11 cellular contexts compared by ENCODE assay signal in genomic region chr22:35739642-35740041, GRCh38. TPM values are rescaled to one million over a fixed set of nuclear protein-coding genes. Genes with fewer than 3 reads are reported as not detected.
DNase-seq lines count a peak whose midpoint lies in the region; TF ChIP-seq lines count a peak whose summit lies in the region.
"Had no signal": no experiment of that assay in that cellular context is flagged by ENCODE, and none has a peak within 500 bp of the region (broad histone marks: within the 10 kb centered on the region; RNA-seq: fewer than 3 reads in every experiment).

No MANE protein-coding gene starts in this region.

- H3K4me1 ChIP-seq in DOHH2 (ENCODE audit: control insufficient read depth, low read length) = peaks cover 20% of the 10 kb centered on the region
- H3K4me1 ChIP-seq in neural progenitor cell = peaks cover 7% of the 10 kb centered on the region
- H3K4me1 ChIP-seq in MM.1S (ENCODE audit: low read length) = no peaks in the 10 kb centered on the region

- DNase-seq in M059J (ENCODE audit: low read depth) (peak; percentile 10), endothelial cell (ENCODE audit: low spot score) (no peak), neural progenitor cell (ENCODE audit: low spot score) (peak; percentile 44), MM.1S (no peak), globus pallidus (ENCODE audit: low spot score) (no peak), NCI-H2196 (lab: John Stamatoyannopoulos, UW; ENCODE audit: unreplicated experiment) (no peak)
- DNase-seq in activated effector memory CD4-positive, alpha-beta T cell treated with Interleukin-2 at 50 U/mL for 16 hours = no peak
- DNase-seq: DMS79 treated with DMSO at 0.1 percent for 48 hours, NCI-H1417 treated with DMSO at 0.1 percent for 48 hours had no signal

- H3K9me2 ChIP-seq in DOHH2 (replicated peaks; ENCODE audit: control insufficient read depth, low read length) (no peaks in the 10 kb centered on the region), MM.1S (replicated peaks; ENCODE audit: insufficient read depth, low read length) (no peaks in the 10 kb centered on the region)

- H3K4me1 Mint-ChIP-seq in endothelial cell (ENCODE audit: unreplicated experiment) (no peaks in the 10 kb centered on the region), neural progenitor cell (peaks cover 9% of the 10 kb centered on the region)

- H3K27ac ChIP-seq in DOHH2 (ENCODE audit: low read depth, low read length) (no peak overlapping the region), neural progenitor cell (no peak overlapping the region), MM.1S (ENCODE audit: low read length) (no peak overlapping the region)

- peaks cover 7% of the 10 kb centered on the region; the same call in 1 of the 2 replicates for H3F3A ChIP-seq in DOHH2 (ENCODE audit: control insufficient read depth, insufficient read depth)
- no peaks in the 10 kb centered on the region for H3F3A ChIP-seq in neural progenitor cell (ENCODE audit: low read depth)
- no peaks in the 10 kb centered on the region for H3F3A ChIP-seq in MM.1S (ENCODE audit: insufficient read depth, low read length)

- no peaks in the 10 kb centered on the region for H3K9me3 ChIP-seq in DOHH2 (ENCODE audit: control insufficient read depth, insufficient read depth, low read length)
- H3K9me3 ChIP-seq in neural progenitor cell (ENCODE audit: low read depth) = no peaks in the 10 kb centered on the region
- no peaks in the 10 kb centered on the region for H3K9me3 ChIP-seq in MM.1S (replicated peaks; ENCODE audit: insufficient read depth, low read length)

- no peak overlapping the region for H3K4me3 Mint-ChIP-seq in endothelial cell (ENCODE audit: unreplicated experiment)
- H3K4me3 Mint-ChIP-seq in neural progenitor cell = no peak overlapping the region

- H3K27me3 ChIP-seq in DOHH2 (ENCODE audit: control insufficient read depth, low read length) (no peaks in the 10 kb centered on the region), neural progenitor cell (no peaks in the 10 kb centered on the region), MM.1S (replicated peaks; ENCODE audit: insufficient read depth, low read length) (no peaks in the 10 kb centered on the region)

- H3K4me2 ChIP-seq in DOHH2 (ENCODE audit: low read length) (no peak overlapping the region), neural progenitor cell (no peak overlapping the region), MM.1S (ENCODE audit: low read depth, low read length) (no peak overlapping the region)

- TF ChIP-seq CTCF in DOHH2 (IDR thresholded peaks at IDR 0.05; ENCODE audit: low read depth, low read length, poor library complexity, severe bottlenecking) (peak; percentile 32), endothelial cell (IDR thresholded peaks at IDR 0.05; ENCODE audit: unreplicated experiment) (no peak), neural progenitor cell (IDR thresholded peaks at IDR 0.05) (peak; percentile 35), MM.1S (IDR thresholded peaks at IDR 0.05; ENCODE audit: low read length) (no peak)

- H3K9ac ChIP-seq in neural progenitor cell (no peak overlapping the region), MM.1S (ENCODE audit: low read length) (no peak overlapping the region)

- H2AFZ ChIP-seq in neural progenitor cell (replicated peaks) = no peak overlapping the region
- no peak overlapping the region for H2AFZ ChIP-seq in MM.1S (ENCODE audit: low read length)

- H4K20me1 ChIP-seq in DOHH2 (ENCODE audit: control insufficient read depth, insufficient read depth, low read depth, low read length) (no peaks in the 10 kb centered on the region), neural progenitor cell (ENCODE audit: low read depth) (no peaks in the 10 kb centered on the region), MM.1S (ENCODE audit: insufficient read depth, low read length) (no peaks in the 10 kb centered on the region)

- H3K4me3 ChIP-seq in DOHH2 (ENCODE audit: low read length) (no peak overlapping the region), neural progenitor cell (no peak overlapping the region), MM.1S (ENCODE audit: low read length) (no peak overlapping the region)

- H3K27ac Mint-ChIP-seq in endothelial cell (ENCODE audit: unreplicated experiment) = peak overlapping the region; percentile 22
- H3K27ac Mint-ChIP-seq in neural progenitor cell = no peak overlapping the region

- H3K36me3 Mint-ChIP-seq in endothelial cell (ENCODE audit: low read depth, unreplicated experiment) = peaks cover 65% of the 10 kb centered on the region
- H3K36me3 Mint-ChIP-seq in neural progenitor cell = peaks cover 32% of the 10 kb centered on the region

- H3K9me3 Mint-ChIP-seq in endothelial cell (ENCODE audit: unreplicated experiment) (no peaks in the 10 kb centered on the region), neural progenitor cell (no peaks in the 10 kb centered on the region)

- H3K27me3 Mint-ChIP-seq in endothelial cell (ENCODE audit: unreplicated experiment) = peaks cover 10% of the 10 kb centered on the region
- H3K27me3 Mint-ChIP-seq in neural progenitor cell (ENCODE audit: insufficient read depth, low read depth) = no peaks in the 10 kb centered on the region

- H3K36me3 ChIP-seq in DOHH2 (ENCODE audit: control insufficient read depth, low read length) (peaks cover 58% of the 10 kb centered on the region), neural progenitor cell (no peaks in the 10 kb centered on the region), MM.1S (replicated peaks; ENCODE audit: insufficient read depth, low read length) (no peaks in the 10 kb centered on the region)

- H3K79me2 ChIP-seq in DOHH2 (ENCODE audit: control insufficient read depth, low read length) (peaks cover 8% of the 10 kb centered on the region), neural progenitor cell (ENCODE audit: low read depth) (no peaks in the 10 kb centered on the region), MM.1S (ENCODE audit: low read length) (no peaks in the 10 kb centered on the region)

RNA-seq across cellular contexts. Expression of gene APOL5, which starts 22.0 kb away (rescaled TPM):
- not detected in 2 replicates for total RNA-seq in M059J (2014; rRNA removed; shearing (Covaris generic))
- total RNA-seq in endothelial cell (ENCODE audit: unreplicated experiment) = not detected
- not detected in 2 replicates for total RNA-seq in neural progenitor cell (ENCODE audit: low replicate concordance)
- total RNA-seq: posterior vena cava had no signal

Comparison
In these comparisons a context has a peak if more than half of its experiments do, and no peak if none do; other contexts are left out.
1. CTCF ChIP-seq: peak in DOHH2 (single experiment) and neural progenitor cell (single experiment); none in endothelial cell (single experiment) and MM.1S (single experiment).
2. DNase-seq: peak in M059J (single experiment) and neural progenitor cell (single experiment); none in endothelial cell (single experiment), MM.1S (single experiment), activated effector memory CD4-positive, alpha-beta T cell treated with Interleukin-2 at 50 U/mL for 16 hours (single experiment), globus pallidus (single experiment) and NCI-H2196 (single experiment).